ENCODE assay signal across 9 cellular contexts in the genomic region with DNA sequence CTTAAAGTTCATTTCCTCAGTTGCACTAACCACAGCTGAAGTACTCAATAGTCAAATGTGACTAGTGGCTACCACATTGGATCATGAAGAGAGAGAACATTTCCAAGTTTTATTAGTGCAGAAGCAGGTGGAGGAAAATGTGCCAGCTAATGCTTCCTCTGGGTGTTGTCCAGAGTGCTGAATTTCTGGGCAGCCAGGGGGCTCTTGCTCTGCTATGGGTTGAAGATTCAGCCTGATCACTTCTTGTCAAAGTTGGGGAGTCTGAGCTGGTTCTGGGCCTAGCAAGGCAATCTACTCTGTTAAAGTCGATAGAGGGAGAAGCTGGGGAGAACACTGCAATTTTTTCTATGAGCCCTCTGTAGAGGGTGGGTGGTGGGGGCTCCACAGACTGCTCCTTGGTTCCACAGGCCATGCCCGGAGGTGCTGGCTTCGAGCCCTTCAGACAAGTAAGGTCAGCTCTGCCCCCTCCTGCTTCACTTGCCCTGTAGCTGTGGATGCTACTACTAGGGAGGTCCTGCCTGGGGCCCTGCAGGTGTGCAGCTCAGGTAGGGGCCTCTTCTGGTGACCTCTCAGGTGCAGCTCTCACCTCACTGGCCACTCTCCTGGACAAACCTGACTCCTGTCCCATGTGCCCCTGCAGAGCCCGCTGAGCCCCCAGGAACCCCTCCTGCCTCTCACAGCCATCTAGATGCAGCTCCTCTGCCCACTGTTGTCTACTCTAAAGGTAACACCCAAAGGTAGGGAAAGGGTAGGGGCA. TPM values are rescaled to one million over a fixed set of nuclear protein-coding genes. Genes with fewer than 3 reads are reported as not detected.
DNase-seq lines count a peak whose midpoint lies in the region; ATAC-seq and TF ChIP-seq lines count a peak whose summit lies in the region.
"Had no signal": no experiment of that assay in that cellular context is flagged by ENCODE, and none has a peak within 500 bp of the region (broad histone marks: within the 10 kb centered on the region; RNA-seq: fewer than 3 reads in every experiment).

No MANE protein-coding gene starts in this region.

- H3K36me3 ChIP-seq in SK-N-SH (replicated peaks in 1 of 2; ENCODE audit: control insufficient read depth in 1 of 2, insufficient read depth in 2 of 2, low read length in 1 of 2) = peaks cover 3 to 35% of the 10 kb centered on the region in 2 experiments

- no peak overlapping the region for H3K4me3 ChIP-seq in SK-N-SH (ENCODE audit: low read depth in 2 of 2, low read length in 1 of 2)
- H3K4me3 ChIP-seq: prostate gland, upper lobe of right lung had no signal

- no peak for ATAC-seq in esophagus mucosa

- H3K27me3 ChIP-seq in SK-N-SH (ENCODE audit: insufficient read depth) = no peaks in the 10 kb centered on the region
- H3K27me3 ChIP-seq: upper lobe of right lung had no signal

- no peaks in the 10 kb centered on the region; a peak in 1 of 4 replicates for H3K4me1 ChIP-seq in SK-N-SH (ENCODE audit: control insufficient read depth in 1 of 2, insufficient read depth in 2 of 2, low read depth in 1 of 2, low read length in 1 of 2)
- H3K4me1 ChIP-seq: foreskin keratinocyte, prostate gland, upper lobe of right lung had no signal

- H3K9me3 ChIP-seq in SK-N-SH = no peaks in the 10 kb centered on the region
- H3K9me3 ChIP-seq: prostate gland, upper lobe of right lung had no signal

- no peaks in the 10 kb centered on the region for H3K79me2 ChIP-seq in SK-N-SH (ENCODE audit: insufficient read depth)

- no peak for TF ChIP-seq CTCF in SK-N-SH (IDR thresholded peaks at IDR 0.05)

- POLR2A ChIA-PET in SK-N-SH (lab: Yijun Ruan, JAX) = no interaction called here

- 0 out of 2 replicates have a peak, but pooled peaks cover 11% of the 10 kb centered on the region for H4K20me1 ChIP-seq in SK-N-SH (ENCODE audit: insufficient read depth)

- no peak for TF ChIP-seq EP300 in SK-N-SH (IDR thresholded peaks at IDR 0.05; ENCODE audit: borderline replicate concordance in 1 of 2, low read depth in 1 of 2, low read length in 1 of 2)

- no peak for TF ChIP-seq RAD21 in SK-N-SH (IDR thresholded peaks at IDR 0.05; ENCODE audit: low read length)

- no peaks in the 10 kb centered on the region for H3F3A ChIP-seq in SK-N-SH (replicated peaks; ENCODE audit: insufficient read depth)

- H2AFZ ChIP-seq in SK-N-SH (ENCODE audit: low read depth) = no peak overlapping the region

- intact Hi-C loops in head of caudate nucleus (cut with DNase I) = no loop called here

- no peak overlapping the region for H3K9ac ChIP-seq in SK-N-SH

- H3K27ac ChIP-seq in SK-N-SH (ENCODE audit: low read depth in 2 of 2, low read length in 1 of 2) = no peak overlapping the region
- H3K27ac ChIP-seq: foreskin keratinocyte, prostate gland, upper lobe of right lung had no signal

- DNase-seq in AG08396 (ENCODE audit: low spot score) (peak; percentile 61), SK-N-SH (no peak), head of caudate nucleus (no peak)
- DNase-seq: activated CD8-positive, alpha-beta memory T cell treated with anti-CD3 and anti-CD28 coated beads, Interleukin-2, amount 50 U/mL, for 48 hours; DMS79; foreskin keratinocyte; upper lobe of right lung had no signal

- 56% methylated on average over 2 of the region's 4 CpGs for WGBS in SK-N-SH (ENCODE audit: low lambda C conversion rate)

- no peak overlapping the region for H3K4me2 ChIP-seq in SK-N-SH

- CTCF ChIA-PET in SK-N-SH (lab: Yijun Ruan, JAX) = interaction anchor here (0.8 to 3.6 kb wide), 7 partner anchors 8 to 342 kb away, joined by 3 to 18 read pairs (median 3); a partner anchor contains a TSS

- H3K9me2 ChIP-seq in SK-N-SH = no peaks in the 10 kb centered on the region

TF ChIP-seq in SK-N-SH, 30 proteins besides CTCF, POLR2A, EP300 and RAD21:
- TF ChIP-seq RCOR1 (IDR thresholded peaks at IDR 0.05; ENCODE audit: low read length) = no peak
- TF ChIP-seq, protein P1, sequence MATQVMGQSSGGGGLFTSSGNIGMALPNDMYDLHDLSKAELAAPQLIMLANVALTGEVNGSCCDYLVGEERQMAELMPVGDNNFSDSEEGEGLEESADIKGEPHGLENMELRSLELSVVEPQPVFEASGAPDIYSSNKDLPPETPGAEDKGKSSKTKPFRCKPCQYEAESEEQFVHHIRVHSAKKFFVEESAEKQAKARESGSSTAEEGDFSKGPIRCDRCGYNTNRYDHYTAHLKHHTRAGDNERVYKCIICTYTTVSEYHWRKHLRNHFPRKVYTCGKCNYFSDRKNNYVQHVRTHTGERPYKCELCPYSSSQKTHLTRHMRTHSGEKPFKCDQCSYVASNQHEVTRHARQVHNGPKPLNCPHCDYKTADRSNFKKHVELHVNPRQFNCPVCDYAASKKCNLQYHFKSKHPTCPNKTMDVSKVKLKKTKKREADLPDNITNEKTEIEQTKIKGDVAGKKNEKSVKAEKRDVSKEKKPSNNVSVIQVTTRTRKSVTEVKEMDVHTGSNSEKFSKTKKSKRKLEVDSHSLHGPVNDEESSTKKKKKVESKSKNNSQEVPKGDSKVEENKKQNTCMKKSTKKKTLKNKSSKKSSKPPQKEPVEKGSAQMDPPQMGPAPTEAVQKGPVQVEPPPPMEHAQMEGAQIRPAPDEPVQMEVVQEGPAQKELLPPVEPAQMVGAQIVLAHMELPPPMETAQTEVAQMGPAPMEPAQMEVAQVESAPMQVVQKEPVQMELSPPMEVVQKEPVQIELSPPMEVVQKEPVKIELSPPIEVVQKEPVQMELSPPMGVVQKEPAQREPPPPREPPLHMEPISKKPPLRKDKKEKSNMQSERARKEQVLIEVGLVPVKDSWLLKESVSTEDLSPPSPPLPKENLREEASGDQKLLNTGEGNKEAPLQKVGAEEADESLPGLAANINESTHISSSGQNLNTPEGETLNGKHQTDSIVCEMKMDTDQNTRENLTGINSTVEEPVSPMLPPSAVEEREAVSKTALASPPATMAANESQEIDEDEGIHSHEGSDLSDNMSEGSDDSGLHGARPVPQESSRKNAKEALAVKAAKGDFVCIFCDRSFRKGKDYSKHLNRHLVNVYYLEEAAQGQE (IDR thresholded peaks at IDR 0.05; ENCODE audit: low read depth, low read length) = peak; percentile 98
- no peak for TF ChIP-seq FOSL2 (IDR thresholded peaks at IDR 0.05; ENCODE audit: borderline replicate concordance, low read depth)

RNA-seq across cellular contexts. Expression of a gene that starts 8.2 kb away (rescaled TPM):
- 66.0 and 71.4 TPM in 2 replicates for polyA plus RNA-seq in SK-N-SH (2012; rRNA removed)
- polyA plus RNA-seq in SK-N-SH (2012; cell fraction: cytosol; rRNA removed) = 31.2 and 49.1 TPM in 2 replicates
- 92.0 and 100 TPM in 2 replicates for polyA plus RNA-seq in SK-N-SH (2012; cell fraction: nucleus; rRNA removed)
- total RNA-seq in esophagus mucosa = 28.9 TPM

RNA-seq across cellular contexts. Expression of a gene that starts 8.9 kb away (rescaled TPM):
- 7.2 and 9.3 TPM in 2 replicates for polyA plus RNA-seq in SK-N-SH (2012; rRNA removed)
- 6.1 and 7.2 TPM in 2 replicates for polyA plus RNA-seq in SK-N-SH (2012; cell fraction: cytosol; rRNA removed)
- 3.6 and 4.6 TPM in 2 replicates for polyA plus RNA-seq in SK-N-SH (2012; cell fraction: nucleus; rRNA removed)
- 7.1 TPM for total RNA-seq in esophagus mucosa

RNA-seq across cellular contexts. Expression of a gene that starts 11.2 kb away (rescaled TPM):
- polyA plus RNA-seq in SK-N-SH (2012; rRNA removed) = 0.08 and 0.19 TPM in 2 replicates
- polyA plus RNA-seq in SK-N-SH (2012; cell fraction: cytosol; rRNA removed) = 0.05 and 0.20 TPM in 2 replicates
- polyA plus RNA-seq in SK-N-SH (2012; cell fraction: nucleus; rRNA removed) = 0.98 and 1.8 TPM in 2 replicates
- not detected for total RNA-seq in esophagus mucosa
- total RNA-seq: foreskin keratinocyte, upper lobe of right lung had no signal
- polyA plus RNA-seq: foreskin keratinocyte had no signal

RNA-seq across cellular contexts. Expression of a gene that starts 20.8 kb away (rescaled TPM):
- polyA plus RNA-seq in SK-N-SH (2012; rRNA removed) = 0.89 and 2.2 TPM in 2 replicates
- 1.7 and 2.4 TPM in 2 replicates for polyA plus RNA-seq in SK-N-SH (2012; cell fraction: cytosol; rRNA removed)
- polyA plus RNA-seq in SK-N-SH (2012; cell fraction: nucleus; rRNA removed) = 1.2 and 1.8 TPM in 2 replicates
- total RNA-seq in esophagus mucosa = 0.24 TPM
- total RNA-seq: upper lobe of right lung had no signal

RNA-seq across cellular contexts. Expression of a gene that starts 35.3 kb away (rescaled TPM):
- polyA plus RNA-seq in SK-N-SH (2012; rRNA removed) = 0.03 and 0.16 TPM in 2 replicates
- 0.03 TPM in 1 of 2 replicates, not detected in the other for polyA plus RNA-seq in SK-N-SH (2012; cell fraction: cytosol; rRNA removed)
- 0.11 and 0.18 TPM in 2 replicates for polyA plus RNA-seq in SK-N-SH (2012; cell fraction: nucleus; rRNA removed)
- total RNA-seq in esophagus mucosa = not detected
- total RNA-seq: foreskin keratinocyte, upper lobe of right lung had no signal
- polyA plus RNA-seq: foreskin keratinocyte had no signal
